Comparison of ENCODE assay signal across 13 cellular contexts in the genomic region with DNA sequence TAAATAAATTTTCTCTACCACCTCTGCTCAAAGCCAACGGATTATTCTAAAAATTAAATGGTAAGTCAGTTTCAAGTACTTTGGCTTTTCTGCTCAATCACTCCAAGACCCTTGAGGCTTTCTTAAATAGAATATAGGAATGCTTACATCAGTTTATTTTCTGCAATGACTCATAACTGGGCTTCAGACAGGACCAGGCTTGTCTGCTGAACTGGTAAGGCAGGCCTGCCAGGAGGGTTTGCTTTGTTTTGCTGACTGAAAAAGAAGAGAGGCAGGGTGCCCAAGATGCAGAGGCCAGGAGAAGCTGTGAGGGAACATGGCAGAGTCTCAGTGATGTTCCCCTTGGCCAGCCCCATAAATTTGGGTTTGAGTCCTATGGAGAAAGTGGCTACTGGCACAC.
A peak's percentile ranks its signal among the peaks of the same experiment; 100 is the strongest.
DNase-seq lines count a peak whose midpoint lies in the region; ATAC-seq, FAIRE-seq and TF ChIP-seq lines count a peak whose summit lies in the region.
"Had no signal": no experiment of that assay in that cellular context is flagged by ENCODE, and none has a peak within 500 bp of the region (broad histone marks: within the 10 kb centered on the region; RNA-seq: fewer than 3 reads in every experiment).

No MANE protein-coding gene starts in this region.

- CTCF ChIA-PET in GM12878 (lab: Yijun Ruan, JAX): interaction anchor here (0.9 to 1.5 kb wide), 3 partner anchors 13 to 50 kb away, joined by 3 to 9 read pairs (median 3); no protein-coding TSS in a partner anchor

- SMC1A ChIA-PET in GM12878 (lab: Charles Lee; ENCODE audit: uncharacterized antibody, unreplicated experiment): interaction anchor here (0.9 to 2.5 kb wide), 4 partner anchors 10 to 129 kb away, joined by 3 to 8 read pairs (median 4); no protein-coding TSS in a partner anchor

- no peak for TF ChIP-seq RAD21 in GM12878 (IDR thresholded peaks at IDR 0.05; ENCODE audit: insufficient read depth, low read depth, low read length)

- no peaks in the 10 kb centered on the region for H4K20me1 ChIP-seq in GM12878 (ENCODE audit: control insufficient read depth, insufficient read depth)

- TF ChIP-seq EP300 in GM12878 (IDR thresholded peaks at IDR 0.05; ENCODE audit: borderline replicate concordance in 1 of 2, control insufficient read depth in 1 of 2, low read depth in 2 of 2, low read length in 2 of 2) (no peak), esophagus muscularis mucosa (IDR thresholded peaks at IDR 0.05) (no peak)

- ATAC-seq in HG03432 (IDR thresholded peaks at IDR 0.05; ENCODE audit: unreplicated experiment) (peak; percentile 84), GM12878 (peak; percentile 57)

- no peak overlapping the region for H2AFZ ChIP-seq in GM12878 (ENCODE audit: control insufficient read depth, low read depth, low read length)

- TF ChIP-seq CTCF in GM12878 (IDR thresholded peaks at IDR 0.05 in 2 of 3, conservative IDR thresholded peaks at IDR 0.05 in 1 of 3; ENCODE audit: control insufficient read depth in 2 of 3, extremely low read depth in 1 of 3, insufficient read depth in 1 of 3, low read depth in 3 of 3, low read length in 3 of 3) (no peak), esophagus muscularis mucosa (IDR thresholded peaks at IDR 0.05) (no peak)

- H3K9me3 ChIP-seq in GM12878 (replicated peaks; ENCODE audit: control insufficient read depth, insufficient read depth, low read length) (no peaks in the 10 kb centered on the region), esophagus muscularis mucosa (no peaks in the 10 kb centered on the region)
- H3K9me3 ChIP-seq: testis had no signal

- H3K27ac ChIP-seq in GM12878 (ENCODE audit: control insufficient read depth, insufficient read depth): no peak overlapping the region
- H3K27ac ChIP-seq in esophagus muscularis mucosa (replicated peaks in 1 of 4): no peak overlapping the region
- H3K27ac ChIP-seq: testis had no signal

- TF ChIP-seq POLR2A in GM12878 (IDR thresholded peaks at IDR 0.05; ENCODE audit: low read depth, low read length): no peak
- TF ChIP-seq POLR2A in esophagus muscularis mucosa (IDR thresholded peaks at IDR 0.05; ENCODE audit: low read depth): no peak

- FAIRE-seq in GM12878 (lab: Jason Lieb, UNC): no peak

- no peak overlapping the region for H3K4me3 ChIP-seq in GM12878
- no peak overlapping the region for H3K4me3 ChIP-seq in esophagus muscularis mucosa
- H3K4me3 ChIP-seq: testis had no signal

- no peaks in the 10 kb centered on the region for H3K79me2 ChIP-seq in GM12878 (ENCODE audit: control insufficient read depth, insufficient read depth, low read length)

- H3K4me2 ChIP-seq in GM12878 (ENCODE audit: control insufficient read depth, insufficient read depth): no peak overlapping the region

- 5% methylated on average over 1 of the region's 1 CpG for WGBS in GM12878 (ENCODE audit: insufficient coverage, insufficient replicate concordance, low lambda C conversion rate, missing lambda C conversion rate)
- 81% methylated on average over 1 of the region's 1 CpG for WGBS in esophagus muscularis mucosa

- intact Hi-C loops in GM12878 (cut with micrococcal nuclease; ENCODE audit: unreplicated experiment) (no loop called here), esophagus muscularis mucosa (cut with DNase I) (no loop called here)

- no peaks in the 10 kb centered on the region for H3K27me3 ChIP-seq in GM12878 (replicated peaks in 1 of 2; ENCODE audit: control insufficient read depth in 2 of 2, insufficient read depth in 2 of 2, low read length in 1 of 2)
- peaks cover 0 to 5% (median 0%) of the 10 kb centered on the region in 4 donors for H3K27me3 ChIP-seq in esophagus muscularis mucosa
- H3K27me3 ChIP-seq: testis had no signal

- in situ Hi-C loops in GM12878 (cut with MboI): no loop called here

- H3K9ac ChIP-seq in GM12878 (ENCODE audit: control insufficient read depth, insufficient read depth, low read length): no peak overlapping the region

- H3K4me1 ChIP-seq in GM12878 (ENCODE audit: control insufficient read depth, insufficient read depth, low read length) (no peaks in the 10 kb centered on the region), esophagus muscularis mucosa (no peaks in the 10 kb centered on the region)
- H3K4me1 ChIP-seq: testis had no signal

- no peaks in the 10 kb centered on the region for H3K36me3 ChIP-seq in GM12878 (ENCODE audit: control insufficient read depth in 2 of 2, insufficient read depth in 2 of 2, low read length in 1 of 2)
- no peaks in the 10 kb centered on the region for H3K36me3 ChIP-seq in esophagus muscularis mucosa

- DNase-seq in AG20443 (ENCODE audit: low spot score): peak; percentile 17
- no peak for DNase-seq in GM12878 (ENCODE audit: low read depth, low spot score)
- DNase-seq in islet precursor cell: peak; percentile 74
- no peak for DNase-seq in stimulated activated naive CD4-positive, alpha-beta T cell treated with Interleukin-2 at 50 U/mL for 16 hours (lab: John Stamatoyannopoulos, UW)
- DNase-seq in NCI-H345 treated with DMSO at 0.1 percent for 48 hours (lab: John Stamatoyannopoulos, UW; ENCODE audit: unreplicated experiment): no peak
- DNase-seq in activated CD4-positive, alpha-beta T cell treated with anti-CD3 and anti-CD28 coated beads for 1 hour: no peak
- no peak for DNase-seq in esophagus muscularis mucosa (ENCODE audit: extremely low spot score)
- DNase-seq: activated CD4-positive, alpha-beta T cell treated with anti-CD3 and anti-CD28 coated beads, Interleukin-2, amount 50 U/mL, for 48 hours; left cardiac atrium; NCI-H2171; stimulated activated CD4-positive, alpha-beta T cell treated with anti-CD3 and anti-CD28 coated beads, Interleukin-4, amount 100 ng/mL, for 4 hours; testis had no signal

- BruUV-seq in GM12878 (replicated peaks; lab: Mats Ljungman, UMichigan): no TSS peak

- RAD21 ChIA-PET in GM12878 (lab: Charles Lee; ENCODE audit: unreplicated experiment): no interaction called here

- POLR2A ChIA-PET in GM12878 (lab: Charles Lee): interaction anchor here (1.0 kb wide), 1 partner anchor 9 kb away, joined by 3 read pairs; no protein-coding TSS in a partner anchor

TF ChIP-seq in GM12878, 131 proteins besides CTCF, POLR2A, EP300 and RAD21:
- no peak for TF ChIP-seq NR2C2 (IDR thresholded peaks at IDR 0.05; ENCODE audit: borderline replicate concordance, control insufficient read depth, insufficient read length, low read depth)
- TF ChIP-seq ZBED1 (IDR thresholded peaks at IDR 0.05; ENCODE audit: borderline replicate concordance): no peak
- TF ChIP-seq, protein P1, sequence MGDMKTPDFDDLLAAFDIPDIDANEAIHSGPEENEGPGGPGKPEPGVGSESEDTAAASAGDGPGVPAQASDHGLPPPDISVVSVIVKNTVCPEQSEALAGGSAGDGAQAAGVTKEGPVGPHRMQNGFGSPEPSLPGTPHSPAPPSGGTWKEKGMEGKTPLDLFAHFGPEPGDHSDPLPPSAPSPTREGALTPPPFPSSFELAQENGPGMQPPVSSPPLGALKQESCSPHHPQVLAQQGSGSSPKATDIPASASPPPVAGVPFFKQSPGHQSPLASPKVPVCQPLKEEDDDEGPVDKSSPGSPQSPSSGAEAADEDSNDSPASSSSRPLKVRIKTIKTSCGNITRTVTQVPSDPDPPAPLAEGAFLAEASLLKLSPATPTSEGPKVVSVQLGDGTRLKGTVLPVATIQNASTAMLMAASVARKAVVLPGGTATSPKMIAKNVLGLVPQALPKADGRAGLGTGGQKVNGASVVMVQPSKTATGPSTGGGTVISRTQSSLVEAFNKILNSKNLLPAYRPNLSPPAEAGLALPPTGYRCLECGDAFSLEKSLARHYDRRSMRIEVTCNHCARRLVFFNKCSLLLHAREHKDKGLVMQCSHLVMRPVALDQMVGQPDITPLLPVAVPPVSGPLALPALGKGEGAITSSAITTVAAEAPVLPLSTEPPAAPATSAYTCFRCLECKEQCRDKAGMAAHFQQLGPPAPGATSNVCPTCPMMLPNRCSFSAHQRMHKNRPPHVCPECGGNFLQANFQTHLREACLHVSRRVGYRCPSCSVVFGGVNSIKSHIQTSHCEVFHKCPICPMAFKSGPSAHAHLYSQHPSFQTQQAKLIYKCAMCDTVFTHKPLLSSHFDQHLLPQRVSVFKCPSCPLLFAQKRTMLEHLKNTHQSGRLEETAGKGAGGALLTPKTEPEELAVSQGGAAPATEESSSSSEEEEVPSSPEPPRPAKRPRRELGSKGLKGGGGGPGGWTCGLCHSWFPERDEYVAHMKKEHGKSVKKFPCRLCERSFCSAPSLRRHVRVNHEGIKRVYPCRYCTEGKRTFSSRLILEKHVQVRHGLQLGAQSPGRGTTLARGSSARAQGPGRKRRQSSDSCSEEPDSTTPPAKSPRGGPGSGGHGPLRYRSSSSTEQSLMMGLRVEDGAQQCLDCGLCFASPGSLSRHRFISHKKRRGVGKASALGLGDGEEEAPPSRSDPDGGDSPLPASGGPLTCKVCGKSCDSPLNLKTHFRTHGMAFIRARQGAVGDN (IDR thresholded peaks at IDR 0.05): no peak
- no peak for TF ChIP-seq SUZ12 (IDR thresholded peaks at IDR 0.05; ENCODE audit: unreplicated experiment)
- TF ChIP-seq, protein P2, sequence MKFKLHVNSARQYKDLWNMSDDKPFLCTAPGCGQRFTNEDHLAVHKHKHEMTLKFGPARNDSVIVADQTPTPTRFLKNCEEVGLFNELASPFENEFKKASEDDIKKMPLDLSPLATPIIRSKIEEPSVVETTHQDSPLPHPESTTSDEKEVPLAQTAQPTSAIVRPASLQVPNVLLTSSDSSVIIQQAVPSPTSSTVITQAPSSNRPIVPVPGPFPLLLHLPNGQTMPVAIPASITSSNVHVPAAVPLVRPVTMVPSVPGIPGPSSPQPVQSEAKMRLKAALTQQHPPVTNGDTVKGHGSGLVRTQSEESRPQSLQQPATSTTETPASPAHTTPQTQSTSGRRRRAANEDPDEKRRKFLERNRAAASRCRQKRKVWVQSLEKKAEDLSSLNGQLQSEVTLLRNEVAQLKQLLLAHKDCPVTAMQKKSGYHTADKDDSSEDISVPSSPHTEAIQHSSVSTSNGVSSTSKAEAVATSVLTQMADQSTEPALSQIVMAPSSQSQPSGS (IDR thresholded peaks at IDR 0.05; ENCODE audit: low read length): no peak
- TF ChIP-seq JUNB (IDR thresholded peaks at IDR 0.05): peak; percentile 34; the same call in 1 of the 2 replicates
TF ChIP-seq in GM12878: peak in this region for 1.

Comparison
In these comparisons a context has a peak if more than half of its experiments do, and no peak if none do; other contexts are left out.
1. DNase-seq: peak in AG20443 (single experiment) and islet precursor cell (single experiment); none in GM12878 (single experiment), stimulated activated naive CD4-positive, alpha-beta T cell treated with Interleukin-2 at 50 U/mL for 16 hours (single experiment), NCI-H345 treated with DMSO at 0.1 percent for 48 hours (single experiment), activated CD4-positive, alpha-beta T cell treated with anti-CD3 and anti-CD28 coated beads for 1 hour (single experiment) and esophagus muscularis mucosa (single experiment).